Comparison of ENCODE assay signal across 8 cellular contexts in the genomic region with DNA sequence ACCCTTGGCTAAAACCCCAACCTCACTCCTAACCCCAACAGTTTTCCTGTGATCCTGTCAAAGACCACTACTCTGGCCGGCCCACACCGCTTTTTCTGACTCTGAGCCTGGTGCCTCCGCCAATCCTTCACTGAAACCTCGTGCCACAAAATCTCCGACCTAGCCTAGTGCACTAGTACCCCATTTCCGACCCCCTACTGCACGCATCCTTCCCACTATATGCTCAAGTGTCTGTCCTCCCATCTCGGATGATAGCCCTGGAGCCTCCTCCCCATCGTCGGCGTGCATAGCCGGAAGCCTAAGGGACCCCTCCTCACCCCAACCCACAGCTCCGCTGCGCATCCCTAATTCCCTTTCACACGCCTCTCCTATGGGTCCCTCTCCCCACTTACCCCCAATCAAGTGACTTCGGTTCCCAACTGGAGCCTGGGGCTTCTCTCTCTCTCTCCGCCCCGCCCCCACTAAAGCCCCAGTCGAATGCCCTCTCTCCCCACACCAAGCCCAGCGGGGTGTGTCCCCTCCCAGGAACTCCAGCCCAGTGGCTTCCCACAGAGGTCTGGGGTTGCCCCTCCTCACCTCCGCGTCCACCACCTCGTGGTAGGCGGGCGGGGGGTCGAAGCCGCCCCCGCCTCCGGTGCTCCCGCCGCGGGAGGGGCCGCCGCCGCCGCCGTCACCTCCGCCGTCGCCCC. TPM values are rescaled to one million over a fixed set of nuclear protein-coding genes. Genes with fewer than 3 reads are reported as not detected.
A peak's percentile ranks its signal among the peaks of the same experiment; 100 is the strongest.
DNase-seq lines count a peak whose midpoint lies in the region; ATAC-seq and TF ChIP-seq lines count a peak whose summit lies in the region.

No MANE protein-coding gene starts in this region.

- H3K9me3 ChIP-seq in AG04450 (ENCODE audit: control insufficient read depth, insufficient read depth, low read length) (no peaks in the 10 kb centered on the region), adrenal gland (replicated peaks in 1 of 3) (no peaks in the 10 kb centered on the region), right cardiac atrium (ENCODE audit: control insufficient read depth, low read length) (no peaks in the 10 kb centered on the region)

- intact Hi-C loops in adrenal gland (cut with DNase I) (no loop called here), right cardiac atrium (cut with DNase I) (loop anchor here in 1 of 4 donors (10.0 kb wide), 1 partner anchor 70 kb away; no protein-coding TSS in a partner anchor)

- CTCF ChIA-PET in AG04450 (lab: Charles Lee): no interaction called here

- peak overlapping the region; percentile 35 for H3K9ac ChIP-seq in rectal smooth muscle tissue (ENCODE audit: low read length)

- no peak overlapping the region for H3K27ac ChIP-seq in AG04450 (ENCODE audit: low read depth, low read length)
- peak overlapping the region in 4 of 5 donors; percentile 30 to 96 (median 90) for H3K27ac ChIP-seq in adrenal gland
- H3K27ac ChIP-seq in right cardiac atrium (ENCODE audit: low read length): peak overlapping the region; percentile 99
- H3K27ac ChIP-seq in rectal smooth muscle tissue (ENCODE audit: low read depth, low read length): peak overlapping the region; percentile 96

- POLR2A ChIA-PET in AG04450 (lab: Yijun Ruan, JAX): interaction anchor here (1.0 kb wide), 2 partner anchors 9 to 124 kb away, joined by 3 read pairs; no protein-coding TSS in a partner anchor

- peak; percentile 4 for ATAC-seq in GM18870 (IDR thresholded peaks at IDR 0.05; ENCODE audit: unreplicated experiment)
- peak; percentile 2 for ATAC-seq in HG03175 (IDR thresholded peaks at IDR 0.05; ENCODE audit: unreplicated experiment)
- peak; percentile 10 to 24 for ATAC-seq in right cardiac atrium

- 0 to 2% (median 1%) methylated on average over 19 to 40 of the region's 40 CpGs for WGBS in adrenal gland, 4 donors
- WGBS in right cardiac atrium: under 1% methylated on average over 40 of the region's 40 CpGs

- H3K4me3 ChIP-seq in AG04450 (ENCODE audit: low read depth, low read length): peak overlapping the region; percentile 78
- H3K4me3 ChIP-seq in adrenal gland: peak overlapping the region in 3 of 4 donors; percentile 68 to 94 (median 91)
- peak overlapping the region; percentile 96 for H3K4me3 ChIP-seq in right cardiac atrium (ENCODE audit: low read length)
- peak overlapping the region; percentile 92 for H3K4me3 ChIP-seq in rectal smooth muscle tissue (ENCODE audit: low read length)

- no peaks in the 10 kb centered on the region for H3K36me3 ChIP-seq in adrenal gland (replicated peaks in 1 of 2)
- no peaks in the 10 kb centered on the region for H3K36me3 ChIP-seq in rectal smooth muscle tissue (ENCODE audit: control insufficient read depth, insufficient read depth, low read length)

- H3K4me1 ChIP-seq in adrenal gland (replicated peaks in 1 of 2): peaks cover 33 to 46% of the 10 kb centered on the region in 2 donors
- H3K4me1 ChIP-seq in right cardiac atrium (ENCODE audit: control insufficient read depth, insufficient read depth, low read length): peaks cover 5% of the 10 kb centered on the region
- peaks cover 15% of the 10 kb centered on the region for H3K4me1 ChIP-seq in rectal smooth muscle tissue (ENCODE audit: control insufficient read depth, insufficient read depth, low read length)

- no peak for DNase-seq in AG04450 (ENCODE audit: low read depth, low spot score)
- peak; percentile 40 for DNase-seq in RPMI7951 (ENCODE audit: low read depth)
- DNase-seq in adrenal gland: peak; percentile 35 to 61 (median 47)
- DNase-seq in right cardiac atrium: peak; percentile 53 to 79 (median 77)
- DNase-seq in GDM1 (lab: John Stamatoyannopoulos, UW): no peak

- TF ChIP-seq CTCF in AG04450 (IDR thresholded peaks at IDR 0.05; ENCODE audit: low read depth, low read length) (no peak), adrenal gland (IDR thresholded peaks at IDR 0.05) (no peak)

- no peaks in the 10 kb centered on the region for H3K27me3 ChIP-seq in AG04450 (ENCODE audit: control insufficient read depth, insufficient read depth, low read length)
- no peaks in the 10 kb centered on the region for H3K27me3 ChIP-seq in adrenal gland
- H3K27me3 ChIP-seq in right cardiac atrium (ENCODE audit: control insufficient read depth, insufficient read depth): no peaks in the 10 kb centered on the region
- H3K27me3 ChIP-seq in rectal smooth muscle tissue (ENCODE audit: control insufficient read depth, insufficient read depth, low read length): no peaks in the 10 kb centered on the region

- no peak for TF ChIP-seq POLR2A in adrenal gland (IDR thresholded peaks at IDR 0.05)

RNA-seq across cellular contexts. Expression of gene USP24, which starts 0.8 kb away (rescaled TPM):
- polyA plus RNA-seq in AG04450 (2011; rRNA removed): 18.3 and 20.9 TPM in 2 replicates
- polyA minus RNA-seq in AG04450 (2011; rRNA and poly(A)+ RNA removed): 40.9 and 54.9 TPM in 2 replicates
- 21.3 and 26.2 TPM in 2 replicates for total RNA-seq in RPMI7951 (2014; rRNA removed; shearing (Covaris generic))
- 10 to 100 TPM; 20.8 to 41.9 (median 26.4) TPM for total RNA-seq in adrenal gland
- polyA plus RNA-seq in adrenal gland: 10 to 100 TPM; 11.3 to 21.1 (median 15.4) TPM
- total RNA-seq in right cardiac atrium: 10 to 100 TPM; 32.6 to 35.7 (median 34.7) TPM
- 11.4 TPM for polyA plus RNA-seq in right cardiac atrium

Comparison
In these comparisons a context has a peak if more than half of its experiments do, and no peak if none do; other contexts are left out.
1. DNase-seq: peak in RPMI7951 (single experiment), adrenal gland (7 of 7) and right cardiac atrium (3 of 3); none in AG04450 (single experiment) and GDM1 (single experiment).
2. Peak in every context shown above with its lines, with median percentiles within 50 percentile points of each other: H3K4me3 ChIP-seq and ATAC-seq.